Comparison of ENCODE assay signal across 1 cellular context in genomic region chr5:172086312-172086975, GRCh38.
TF ChIP-seq lines count a peak whose summit lies in the region.

No MANE protein-coding gene starts in this region.

TF ChIP-seq in K562, 482 proteins besides CTCF, POLR2A, EP300 and RAD21:
- no peak for TF ChIP-seq RNF2 (IDR thresholded peaks at IDR 0.05)
- TF ChIP-seq E2F3 (CRISPR knock-in tag; IDR thresholded peaks at IDR 0.05): no peak
- no peak for TF ChIP-seq BACH1 (tag; IDR thresholded peaks at IDR 0.05)
- no peak for TF ChIP-seq ZNF717 (CRISPR knock-in tag; IDR thresholded peaks at IDR 0.05)
- TF ChIP-seq ZFP36 (IDR thresholded peaks at IDR 0.05; ENCODE audit: low read depth, low read length, partially characterized antibody): no peak
- TF ChIP-seq TSHZ1 (CRISPR knock-in tag; IDR thresholded peaks at IDR 0.05): no peak
- TF ChIP-seq ZNF212 (CRISPR knock-in tag; IDR thresholded peaks at IDR 0.05): no peak
- no peak for TF ChIP-seq NFYB (IDR thresholded peaks at IDR 0.05; ENCODE audit: extremely low read depth, insufficient read length)
- TF ChIP-seq NKRF (IDR thresholded peaks at IDR 0.05; ENCODE audit: borderline replicate concordance): no peak
